In the genomic region with DNA sequence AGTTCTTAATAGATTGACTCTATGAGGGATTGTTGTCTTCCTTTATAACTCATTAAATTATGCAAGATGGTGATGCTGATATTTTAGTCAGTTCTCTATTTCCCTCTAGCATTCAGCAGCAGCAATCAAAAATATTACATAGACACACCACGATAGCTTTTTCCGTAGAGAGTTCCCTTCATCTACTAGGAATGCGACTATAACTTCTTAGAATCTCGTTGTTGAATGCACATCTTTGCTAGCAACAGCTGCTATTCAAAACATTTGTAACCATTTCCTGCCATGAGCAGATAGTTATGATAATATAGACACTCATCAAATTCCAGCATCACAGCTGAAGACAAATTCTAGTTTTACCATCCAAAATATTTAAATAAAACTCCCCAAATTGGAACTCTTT, we compare ENCODE assay signal across 16 cellular contexts.
"Had no signal": no experiment of that assay in that cellular context is flagged by ENCODE, and none has a peak within 500 bp of the region (broad histone marks: within the 10 kb centered on the region; RNA-seq: fewer than 3 reads in every experiment).

No MANE protein-coding gene starts in this region.

- H3K4me1 ChIP-seq: sigmoid colon, upper lobe of right lung had no signal

- H3K27me3 Mint-ChIP-seq: activated CD8-positive, alpha-beta memory T cell treated with anti-CD3 and anti-CD28 coated beads, Interleukin-2, amount 10 ng/mL, durations not matched to agents 7 days and 5 days; activated naive CD8-positive, alpha-beta T cell; stimulated activated naive CD8-positive, alpha-beta T cell treated with anti-CD3 and anti-CD28 coated beads, Interleukin-15, Interleukin-2, amounts not matched to agents 100 ng/mL and 50 ng/mL, for 24 hours had no signal

- H3K36me3 ChIP-seq: brain microvascular endothelial cell, esophagus muscularis mucosa, sigmoid colon, upper lobe of right lung had no signal

- H3K4me1 Mint-ChIP-seq: activated CD8-positive, alpha-beta memory T cell treated with anti-CD3 and anti-CD28 coated beads, Interleukin-2, amount 10 ng/mL, durations not matched to agents 7 days and 5 days had no signal

- H3K36me3 Mint-ChIP-seq: activated CD8-positive, alpha-beta memory T cell treated with anti-CD3 and anti-CD28 coated beads, Interleukin-2, amount 10 ng/mL, durations not matched to agents 7 days and 5 days; activated naive CD8-positive, alpha-beta T cell had no signal

- H3K4me3 ChIP-seq: esophagus muscularis mucosa, sigmoid colon, upper lobe of right lung had no signal

- ATAC-seq: activated CD8-positive, alpha-beta memory T cell treated with anti-CD3 and anti-CD28 coated beads, Interleukin-2, amount 10 ng/mL, durations not matched to agents 7 days and 5 days; left lobe of liver; upper lobe of right lung had no signal

- H3K27me3 ChIP-seq: brain microvascular endothelial cell, esophagus muscularis mucosa, sigmoid colon, upper lobe of right lung had no signal

- H3K27ac ChIP-seq: brain microvascular endothelial cell, esophagus muscularis mucosa, sigmoid colon, upper lobe of right lung had no signal

- H3K9me3 ChIP-seq: esophagus muscularis mucosa, sigmoid colon, upper lobe of right lung had no signal

- H3K4me3 Mint-ChIP-seq: activated CD8-positive, alpha-beta memory T cell treated with anti-CD3 and anti-CD28 coated beads, Interleukin-2, amount 10 ng/mL, durations not matched to agents 7 days and 5 days; activated naive CD8-positive, alpha-beta T cell; activated T-cell treated with anti-CD3 and anti-CD28 coated beads, Interleukin-2, amount 50 U/mL, for 24 hours; stimulated activated naive CD8-positive, alpha-beta T cell treated with anti-CD3 and anti-CD28 coated beads, Interleukin-15, Interleukin-2, amounts not matched to agents 100 ng/mL and 50 ng/mL, for 24 hours had no signal

- H3K9me3 Mint-ChIP-seq: activated T-cell treated with anti-CD3 and anti-CD28 coated beads, Interleukin-2, amount 50 U/mL, for 24 hours; stimulated activated naive CD8-positive, alpha-beta T cell treated with anti-CD3 and anti-CD28 coated beads, Interleukin-15, Interleukin-2, amounts not matched to agents 100 ng/mL and 50 ng/mL, for 24 hours had no signal

- H3K27ac Mint-ChIP-seq: activated CD8-positive, alpha-beta memory T cell treated with anti-CD3 and anti-CD28 coated beads, Interleukin-2, amount 10 ng/mL, durations not matched to agents 7 days and 5 days; activated naive CD8-positive, alpha-beta T cell; activated T-cell treated with anti-CD3 and anti-CD28 coated beads, Interleukin-2, amount 50 U/mL, for 24 hours; stimulated activated naive CD8-positive, alpha-beta T cell treated with anti-CD3 and anti-CD28 coated beads, Interleukin-15, Interleukin-2, amounts not matched to agents 100 ng/mL and 50 ng/mL, for 24 hours had no signal

- DNase-seq: activated CD4-positive, alpha-beta T cell treated with anti-CD3 and anti-CD28 coated beads, Interleukin-2, amount 50 U/mL, for 4 hours; activated CD8-positive, alpha-beta memory T cell treated with anti-CD3 and anti-CD28 coated beads, Interleukin-2, amount 10 ng/mL, durations not matched to agents 7 days and 5 days; activated gamma-delta T cell; activated T-cell treated with anti-CD3 and anti-CD28 coated beads, Interleukin-2, amount 50 U/mL, for 24 hours; amygdala; brain microvascular endothelial cell; cerebellar nuclear complex; islet precursor cell; sigmoid colon; stimulated activated CD4-positive, alpha-beta T cell treated with anti-CD3 and anti-CD28 coated beads, Interleukin-2, amount 100 ng/mL, for 48 hours; stimulated activated CD8-positive, alpha-beta memory T cell treated with anti-CD3 and anti-CD28 coated beads, Interleukin-4, amount 100 ng/mL, for 48 hours; upper lobe of right lung had no signal
